2 cellular contexts compared by ENCODE assay signal in the genomic region with DNA sequence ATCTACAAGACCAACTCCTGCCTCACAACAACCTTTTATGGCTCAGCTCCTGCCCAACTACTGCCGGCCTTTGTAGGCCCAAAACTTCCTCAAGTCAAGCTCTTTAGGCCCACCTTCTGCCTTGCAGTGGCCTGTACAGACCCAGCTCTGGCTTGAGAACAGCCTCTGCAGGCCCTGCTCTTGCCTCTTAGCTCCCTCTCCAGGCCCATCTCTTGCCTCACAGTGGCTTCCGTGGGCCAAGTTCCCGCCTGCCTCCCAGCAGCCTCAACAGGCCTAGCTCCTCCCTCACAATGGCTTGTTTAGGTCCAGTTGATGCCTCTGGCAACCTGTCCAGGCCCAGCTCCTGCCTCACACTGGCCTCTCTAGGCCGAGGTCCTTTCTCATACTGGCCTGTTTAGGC.
TF ChIP-seq lines count a peak whose summit lies in the region.

No MANE protein-coding gene starts in this region.

TF ChIP-seq in GM23338, 12 proteins besides CTCF, POLR2A, EP300 and RAD21:
- no peak for TF ChIP-seq NANOG (IDR thresholded peaks at IDR 0.05; ENCODE audit: borderline replicate concordance)
- TF ChIP-seq POLR2AphosphoS5 (IDR thresholded peaks at IDR 0.05; ENCODE audit: low read depth) = no peak
- TF ChIP-seq EZH2phosphoT487 (IDR thresholded peaks at IDR 0.05; ENCODE audit: unreplicated experiment) = no peak
- TF ChIP-seq JUNB (IDR thresholded peaks at IDR 0.05; ENCODE audit: unreplicated experiment) = no peak
- TF ChIP-seq, protein P1, sequence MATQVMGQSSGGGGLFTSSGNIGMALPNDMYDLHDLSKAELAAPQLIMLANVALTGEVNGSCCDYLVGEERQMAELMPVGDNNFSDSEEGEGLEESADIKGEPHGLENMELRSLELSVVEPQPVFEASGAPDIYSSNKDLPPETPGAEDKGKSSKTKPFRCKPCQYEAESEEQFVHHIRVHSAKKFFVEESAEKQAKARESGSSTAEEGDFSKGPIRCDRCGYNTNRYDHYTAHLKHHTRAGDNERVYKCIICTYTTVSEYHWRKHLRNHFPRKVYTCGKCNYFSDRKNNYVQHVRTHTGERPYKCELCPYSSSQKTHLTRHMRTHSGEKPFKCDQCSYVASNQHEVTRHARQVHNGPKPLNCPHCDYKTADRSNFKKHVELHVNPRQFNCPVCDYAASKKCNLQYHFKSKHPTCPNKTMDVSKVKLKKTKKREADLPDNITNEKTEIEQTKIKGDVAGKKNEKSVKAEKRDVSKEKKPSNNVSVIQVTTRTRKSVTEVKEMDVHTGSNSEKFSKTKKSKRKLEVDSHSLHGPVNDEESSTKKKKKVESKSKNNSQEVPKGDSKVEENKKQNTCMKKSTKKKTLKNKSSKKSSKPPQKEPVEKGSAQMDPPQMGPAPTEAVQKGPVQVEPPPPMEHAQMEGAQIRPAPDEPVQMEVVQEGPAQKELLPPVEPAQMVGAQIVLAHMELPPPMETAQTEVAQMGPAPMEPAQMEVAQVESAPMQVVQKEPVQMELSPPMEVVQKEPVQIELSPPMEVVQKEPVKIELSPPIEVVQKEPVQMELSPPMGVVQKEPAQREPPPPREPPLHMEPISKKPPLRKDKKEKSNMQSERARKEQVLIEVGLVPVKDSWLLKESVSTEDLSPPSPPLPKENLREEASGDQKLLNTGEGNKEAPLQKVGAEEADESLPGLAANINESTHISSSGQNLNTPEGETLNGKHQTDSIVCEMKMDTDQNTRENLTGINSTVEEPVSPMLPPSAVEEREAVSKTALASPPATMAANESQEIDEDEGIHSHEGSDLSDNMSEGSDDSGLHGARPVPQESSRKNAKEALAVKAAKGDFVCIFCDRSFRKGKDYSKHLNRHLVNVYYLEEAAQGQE (IDR thresholded peaks at IDR 0.05; ENCODE audit: unreplicated experiment) = no peak
- TF ChIP-seq ZNF462 (CRISPR knock-in tag; IDR thresholded peaks at IDR 0.05) = no peak
- TF ChIP-seq STAT1 (IDR thresholded peaks at IDR 0.05; ENCODE audit: unreplicated experiment) = no peak
- no peak for TF ChIP-seq ETS1 (IDR thresholded peaks at IDR 0.05)
- no peak for TF ChIP-seq ZNF331 (CRISPR knock-in tag; IDR thresholded peaks at IDR 0.05; ENCODE audit: low read depth)
- TF ChIP-seq EZH2 (IDR thresholded peaks at IDR 0.05; ENCODE audit: low read depth, unreplicated experiment) = no peak

TF ChIP-seq in HepG2, 621 proteins besides CTCF, POLR2A, EP300 and RAD21:
- TF ChIP-seq NRL (CRISPR knock-in tag; IDR thresholded peaks at IDR 0.05; ENCODE audit: borderline replicate concordance) (0 out of 2 replicates have a peak, but pooled peaks have one; percentile 3), ZNF567 (CRISPR knock-in tag; IDR thresholded peaks at IDR 0.05; ENCODE audit: borderline replicate concordance) (no peak), STAG1 (CRISPR knock-in tag; IDR thresholded peaks at IDR 0.05) (peak; percentile 30), ZBTB38 (CRISPR knock-in tag; IDR thresholded peaks at IDR 0.05) (peak; percentile 57; the same call in 1 of the 2 replicates), ZNF577 (CRISPR knock-in tag; IDR thresholded peaks at IDR 0.05; ENCODE audit: borderline replicate concordance, low read depth) (no peak)
- TF ChIP-seq, protein P2, sequence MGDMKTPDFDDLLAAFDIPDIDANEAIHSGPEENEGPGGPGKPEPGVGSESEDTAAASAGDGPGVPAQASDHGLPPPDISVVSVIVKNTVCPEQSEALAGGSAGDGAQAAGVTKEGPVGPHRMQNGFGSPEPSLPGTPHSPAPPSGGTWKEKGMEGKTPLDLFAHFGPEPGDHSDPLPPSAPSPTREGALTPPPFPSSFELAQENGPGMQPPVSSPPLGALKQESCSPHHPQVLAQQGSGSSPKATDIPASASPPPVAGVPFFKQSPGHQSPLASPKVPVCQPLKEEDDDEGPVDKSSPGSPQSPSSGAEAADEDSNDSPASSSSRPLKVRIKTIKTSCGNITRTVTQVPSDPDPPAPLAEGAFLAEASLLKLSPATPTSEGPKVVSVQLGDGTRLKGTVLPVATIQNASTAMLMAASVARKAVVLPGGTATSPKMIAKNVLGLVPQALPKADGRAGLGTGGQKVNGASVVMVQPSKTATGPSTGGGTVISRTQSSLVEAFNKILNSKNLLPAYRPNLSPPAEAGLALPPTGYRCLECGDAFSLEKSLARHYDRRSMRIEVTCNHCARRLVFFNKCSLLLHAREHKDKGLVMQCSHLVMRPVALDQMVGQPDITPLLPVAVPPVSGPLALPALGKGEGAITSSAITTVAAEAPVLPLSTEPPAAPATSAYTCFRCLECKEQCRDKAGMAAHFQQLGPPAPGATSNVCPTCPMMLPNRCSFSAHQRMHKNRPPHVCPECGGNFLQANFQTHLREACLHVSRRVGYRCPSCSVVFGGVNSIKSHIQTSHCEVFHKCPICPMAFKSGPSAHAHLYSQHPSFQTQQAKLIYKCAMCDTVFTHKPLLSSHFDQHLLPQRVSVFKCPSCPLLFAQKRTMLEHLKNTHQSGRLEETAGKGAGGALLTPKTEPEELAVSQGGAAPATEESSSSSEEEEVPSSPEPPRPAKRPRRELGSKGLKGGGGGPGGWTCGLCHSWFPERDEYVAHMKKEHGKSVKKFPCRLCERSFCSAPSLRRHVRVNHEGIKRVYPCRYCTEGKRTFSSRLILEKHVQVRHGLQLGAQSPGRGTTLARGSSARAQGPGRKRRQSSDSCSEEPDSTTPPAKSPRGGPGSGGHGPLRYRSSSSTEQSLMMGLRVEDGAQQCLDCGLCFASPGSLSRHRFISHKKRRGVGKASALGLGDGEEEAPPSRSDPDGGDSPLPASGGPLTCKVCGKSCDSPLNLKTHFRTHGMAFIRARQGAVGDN (CRISPR knock-in tag; IDR thresholded peaks at IDR 0.05) = peak; percentile 20; the same call in 1 of the 2 replicates
- TF ChIP-seq, protein P3, sequence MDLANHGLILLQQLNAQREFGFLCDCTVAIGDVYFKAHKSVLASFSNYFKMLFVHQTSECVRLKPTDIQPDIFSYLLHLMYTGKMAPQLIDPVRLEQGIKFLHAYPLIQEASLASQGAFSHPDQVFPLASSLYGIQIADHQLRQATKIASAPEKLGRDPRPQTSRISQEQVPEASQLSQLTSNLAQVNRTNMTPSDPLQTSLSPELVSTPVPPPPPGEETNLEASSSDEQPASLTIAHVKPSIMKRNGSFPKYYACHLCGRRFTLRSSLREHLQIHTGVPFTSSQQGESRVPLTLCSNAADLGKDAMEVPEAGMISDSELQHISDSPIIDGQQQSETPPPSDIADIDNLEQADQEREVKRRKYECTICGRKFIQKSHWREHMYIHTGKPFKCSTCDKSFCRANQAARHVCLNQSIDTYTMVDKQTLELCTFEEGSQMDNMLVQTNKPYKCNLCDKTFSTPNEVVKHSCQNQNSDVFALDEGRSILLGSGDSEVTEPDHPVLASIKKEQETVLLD (CRISPR knock-in tag; IDR thresholded peaks at IDR 0.05; ENCODE audit: low read depth) = no peak
- TF ChIP-seq, protein P4, sequence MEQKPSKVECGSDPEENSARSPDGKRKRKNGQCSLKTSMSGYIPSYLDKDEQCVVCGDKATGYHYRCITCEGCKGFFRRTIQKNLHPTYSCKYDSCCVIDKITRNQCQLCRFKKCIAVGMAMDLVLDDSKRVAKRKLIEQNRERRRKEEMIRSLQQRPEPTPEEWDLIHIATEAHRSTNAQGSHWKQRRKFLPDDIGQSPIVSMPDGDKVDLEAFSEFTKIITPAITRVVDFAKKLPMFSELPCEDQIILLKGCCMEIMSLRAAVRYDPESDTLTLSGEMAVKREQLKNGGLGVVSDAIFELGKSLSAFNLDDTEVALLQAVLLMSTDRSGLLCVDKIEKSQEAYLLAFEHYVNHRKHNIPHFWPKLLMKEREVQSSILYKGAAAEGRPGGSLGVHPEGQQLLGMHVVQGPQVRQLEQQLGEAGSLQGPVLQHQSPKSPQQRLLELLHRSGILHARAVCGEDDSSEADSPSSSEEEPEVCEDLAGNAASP (CRISPR knock-in tag; IDR thresholded peaks at IDR 0.05; ENCODE audit: borderline replicate concordance) = no peak
